ENCODE assay signal across 9 cellular contexts in the genomic region with DNA sequence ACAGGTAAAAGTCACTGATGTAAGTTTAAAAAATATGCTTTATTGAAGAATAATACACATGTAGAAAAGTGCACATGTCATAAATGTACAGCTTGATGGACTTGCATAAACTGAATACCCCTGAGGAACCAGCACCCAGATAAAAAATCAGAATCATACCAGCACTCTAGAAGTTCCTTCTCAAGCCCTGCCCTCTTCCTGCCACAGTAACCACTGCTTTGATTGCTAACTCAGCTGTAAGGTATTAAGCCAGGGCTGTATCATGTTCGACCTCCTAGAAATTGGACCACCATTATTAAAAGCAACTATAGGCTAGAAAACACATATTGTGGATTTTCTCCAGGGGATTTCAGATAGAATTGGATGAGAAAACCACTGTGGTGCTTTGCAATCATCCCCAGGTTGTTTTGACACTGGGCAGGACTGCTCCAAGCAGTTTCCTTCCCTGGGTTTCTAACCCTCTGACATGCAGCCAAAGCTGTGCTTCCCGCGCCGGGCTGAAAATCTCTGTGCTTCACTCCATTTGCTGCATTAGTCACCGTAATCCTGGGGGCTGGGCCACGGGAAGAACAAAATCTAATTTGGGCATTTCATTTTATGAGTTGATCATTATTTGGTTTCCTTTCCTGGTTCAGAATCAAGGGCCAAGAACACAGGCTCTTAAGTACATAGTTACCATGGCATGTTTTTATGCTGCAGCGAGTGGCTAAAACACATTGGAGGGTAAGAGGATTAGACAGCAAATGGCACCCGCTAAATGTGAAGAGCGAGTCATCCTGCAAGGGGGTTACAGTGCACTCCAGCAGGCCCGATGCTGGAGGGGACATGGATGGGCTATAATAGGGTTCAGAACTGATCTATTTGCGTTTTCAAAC.
DNase-seq lines count a peak whose midpoint lies in the region; ATAC-seq lines count a peak whose summit lies in the region.
"Had no signal": no experiment of that assay in that cellular context is flagged by ENCODE, and none has a peak within 500 bp of the region (broad histone marks: within the 10 kb centered on the region; RNA-seq: fewer than 3 reads in every experiment).

No MANE protein-coding gene starts in this region.

- H3K27me3 ChIP-seq in effector memory CD4-positive, alpha-beta T cell (replicated peaks; ENCODE audit: control insufficient read depth, insufficient read depth, low read length, poor library complexity, severe bottlenecking) = no peaks in the 10 kb centered on the region

- H3K36me3 ChIP-seq in effector memory CD4-positive, alpha-beta T cell (ENCODE audit: control insufficient read depth, insufficient read depth, low read length) = no peaks in the 10 kb centered on the region

- ATAC-seq in GM18511 (IDR thresholded peaks at IDR 0.05; ENCODE audit: unreplicated experiment) = peak; percentile 93
- ATAC-seq in HG03378 (IDR thresholded peaks at IDR 0.05; ENCODE audit: unreplicated experiment) = peak; percentile 94
- ATAC-seq in GM21515 (IDR thresholded peaks at IDR 0.05; ENCODE audit: unreplicated experiment) = no peak

- no peaks in the 10 kb centered on the region for H3K9me3 ChIP-seq in effector memory CD4-positive, alpha-beta T cell (ENCODE audit: control insufficient read depth, low read length)

- H3K4me3 ChIP-seq in effector memory CD4-positive, alpha-beta T cell (ENCODE audit: insufficient read depth, low read depth, low read length, poor library complexity, severe bottlenecking) = no peak overlapping the region

- DNase-seq in Ammon's horn (ENCODE audit: low spot score) = peak; percentile 28
- DNase-seq in effector memory CD4-positive, alpha-beta T cell = peak in 1 of 3 donors; percentile 6
- DNase-seq in retina = no peak
- no peak for DNase-seq in NCI-H187 treated with DMSO at 0.1 percent for 48 hours (lab: John Stamatoyannopoulos, UW)
- DNase-seq in germinal center (ENCODE audit: low spot score) = no peak
- DNase-seq: NCI-H1092 treated with DMSO at 0.1 percent for 48 hours had no signal

- peaks cover 15% of the 10 kb centered on the region for H3K4me1 ChIP-seq in effector memory CD4-positive, alpha-beta T cell (ENCODE audit: control insufficient read depth, insufficient read depth, low read length, poor library complexity, severe bottlenecking)

- H3K27ac ChIP-seq in effector memory CD4-positive, alpha-beta T cell (ENCODE audit: insufficient read depth, low read length, poor library complexity, severe bottlenecking) = peak overlapping the region; percentile 27
